ENCODE assay signal across 29 cellular contexts in the genomic region with DNA sequence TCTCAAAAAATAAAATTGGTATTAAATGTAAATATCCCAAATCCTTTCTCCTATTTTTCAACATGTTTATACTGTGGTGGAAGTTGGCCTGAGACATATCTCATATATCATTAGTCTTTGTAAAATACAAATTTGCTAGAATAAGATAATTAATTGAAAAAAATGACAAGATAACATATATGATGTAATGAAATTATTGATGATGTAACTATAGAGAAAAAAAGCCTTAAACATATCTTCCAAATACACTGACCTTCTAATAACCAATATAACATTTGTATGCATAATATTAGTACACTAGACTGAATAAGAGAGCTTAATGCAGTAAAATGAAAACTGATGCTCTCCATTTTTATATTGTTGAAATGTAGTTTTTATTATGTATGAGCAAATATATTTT.
"Had no signal": no experiment of that assay in that cellular context is flagged by ENCODE, and none has a peak within 500 bp of the region (broad histone marks: within the 10 kb centered on the region; RNA-seq: fewer than 3 reads in every experiment).

No MANE protein-coding gene starts in this region.

- H3K4me1 ChIP-seq: colonic mucosa, esophagus squamous epithelium, foreskin keratinocyte had no signal

- H3K9me3 ChIP-seq: colonic mucosa, esophagus muscularis mucosa, esophagus squamous epithelium, gastrocnemius medialis, gastroesophageal sphincter, heart left ventricle, heart right ventricle had no signal

- H3K27me3 ChIP-seq: colonic mucosa, dorsolateral prefrontal cortex, esophagus muscularis mucosa, esophagus squamous epithelium, foreskin keratinocyte, gastrocnemius medialis, gastroesophageal sphincter, heart left ventricle, heart right ventricle had no signal

- H3K27me3 Mint-ChIP-seq: dendritic cell treated with granulocyte-macrophage colony-stimulating factor and Interleukin-4, amounts not matched to agents 40 ng/mL and 50 ng/mL, for 4 days; effector memory CD8-positive, alpha-beta T cell had no signal

- H3K4me1 Mint-ChIP-seq: endodermal cell had no signal

- FAIRE-seq: colon, endometrium, endothelial cell of umbilical vein, frontal cortex had no signal

- DNase-seq: colonic mucosa; cortex of kidney; dermis blood vessel endothelial cell; dorsolateral prefrontal cortex; effector CD4-positive, alpha-beta T cell; effector CD8-positive, alpha-beta T cell; effector memory CD4-positive, alpha-beta T cell; effector memory CD8-positive, alpha-beta T cell; endodermal cell; erythroblast; esophagus squamous epithelium; foreskin fibroblast; foreskin keratinocyte; foreskin melanocyte; gastrocnemius medialis; glutamatergic neuron; head of caudate nucleus; heart left ventricle; heart right ventricle had no signal

- H3K9me3 Mint-ChIP-seq: dendritic cell treated with granulocyte-macrophage colony-stimulating factor and Interleukin-4, amounts not matched to agents 40 ng/mL and 50 ng/mL, for 4 days; effector memory CD8-positive, alpha-beta T cell; endodermal cell had no signal

- H3K36me3 ChIP-seq: colonic mucosa, esophagus muscularis mucosa, esophagus squamous epithelium, gastrocnemius medialis, gastroesophageal sphincter, heart left ventricle, heart right ventricle had no signal

- H3K27ac ChIP-seq: colonic mucosa, coronary artery, dorsolateral prefrontal cortex, epithelial cell of prostate, esophagus muscularis mucosa, esophagus squamous epithelium, foreskin keratinocyte, gastrocnemius medialis, gastroesophageal sphincter, heart left ventricle, heart right ventricle had no signal

- ATAC-seq: effector memory CD8-positive, alpha-beta T cell; esophagus mucosa; foreskin keratinocyte; gastrocnemius medialis; gastroesophageal sphincter; heart left ventricle; heart right ventricle had no signal

- H3K4me3 Mint-ChIP-seq: dendritic cell treated with granulocyte-macrophage colony-stimulating factor and Interleukin-4, amounts not matched to agents 40 ng/mL and 50 ng/mL, for 4 days; effector memory CD8-positive, alpha-beta T cell; endodermal cell had no signal

- H3K4me3 ChIP-seq: colonic mucosa, coronary artery, dorsolateral prefrontal cortex, esophagus muscularis mucosa, esophagus squamous epithelium, gastrocnemius medialis, gastroesophageal sphincter, heart left ventricle, heart right ventricle had no signal

- H3K27ac Mint-ChIP-seq: dendritic cell treated with granulocyte-macrophage colony-stimulating factor and Interleukin-4, amounts not matched to agents 40 ng/mL and 50 ng/mL, for 4 days; effector memory CD8-positive, alpha-beta T cell; endodermal cell had no signal
